In the genomic region with DNA sequence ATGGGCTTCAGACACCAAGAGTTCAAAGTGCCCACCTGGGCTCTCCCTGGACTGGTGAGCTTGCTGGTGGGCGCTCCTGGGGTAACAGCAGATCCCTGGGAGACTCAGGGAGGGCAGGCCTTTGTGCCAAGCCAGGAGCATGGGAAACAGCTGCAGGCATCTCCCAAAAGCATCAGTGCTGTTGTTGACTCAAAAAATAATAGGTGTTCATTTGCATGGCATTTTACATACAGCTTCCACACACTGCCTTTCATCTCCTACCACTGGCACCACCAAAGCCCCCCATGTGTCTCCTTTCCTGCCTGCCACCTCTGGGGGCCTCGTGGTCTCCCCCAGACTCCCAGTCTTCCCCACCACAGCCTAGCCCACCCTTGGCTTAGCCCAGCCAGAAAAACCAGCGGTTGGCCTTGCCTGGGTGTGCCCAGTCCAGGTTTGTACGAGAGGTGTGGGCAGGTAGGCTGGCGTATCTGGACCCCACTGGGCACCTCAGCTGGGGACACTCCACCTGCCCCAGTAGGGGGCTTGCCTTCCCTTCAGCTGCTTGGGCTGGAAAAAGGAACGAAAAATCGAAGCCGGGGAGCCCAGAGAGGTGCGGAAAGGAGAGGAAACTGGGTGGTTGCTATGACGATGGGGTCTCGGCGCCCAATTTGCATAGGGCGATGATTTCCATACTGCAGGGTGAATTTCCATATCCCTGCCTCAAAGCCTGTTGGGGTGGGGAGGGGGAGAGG, we compare ENCODE assay signal across 15 cellular contexts. TPM values are rescaled to one million over a fixed set of nuclear protein-coding genes. Genes with fewer than 3 reads are reported as not detected.
DNase-seq lines count a peak whose midpoint lies in the region; ATAC-seq and TF ChIP-seq lines count a peak whose summit lies in the region.
"Had no signal": no experiment of that assay in that cellular context is flagged by ENCODE, and none has a peak within 500 bp of the region (broad histone marks: within the 10 kb centered on the region; RNA-seq: fewer than 3 reads in every experiment).

No MANE protein-coding gene starts in this region.

- peaks cover 12% of the 10 kb centered on the region for H3K4me1 Mint-ChIP-seq in activated B cell treated with CpG ODN at 0.5 μM for 24 hours

- no peaks in the 10 kb centered on the region for H3K36me3 Mint-ChIP-seq in activated B cell treated with CpG ODN at 0.5 μM for 24 hours (ENCODE audit: low read depth)

- H3K36me3 ChIP-seq in neuron (ENCODE audit: insufficient read depth, low read length) = no peaks in the 10 kb centered on the region
- H3K36me3 ChIP-seq in psoas muscle (ENCODE audit: insufficient read depth in 1 of 2, low read depth in 1 of 2) = no peaks in the 10 kb centered on the region
- H3K36me3 ChIP-seq: heart left ventricle had no signal

- CTCF ChIA-PET in activated B cell treated with CpG ODN at 0.5 μM for 24 hours (lab: Charles Lee) = no interaction called here

- no peak overlapping the region for H3K27ac ChIP-seq in psoas muscle
- H3K27ac ChIP-seq: heart left ventricle had no signal

- H2AFZ ChIP-seq in neuron (ENCODE audit: low read depth, low read length) = no peak overlapping the region

- peaks cover 41% of the 10 kb centered on the region for H3K27me3 Mint-ChIP-seq in activated B cell treated with CpG ODN at 0.5 μM for 24 hours

- H3K4me3 Mint-ChIP-seq in activated B cell treated with CpG ODN at 0.5 μM for 24 hours = peak overlapping the region; percentile 28
- H3K4me3 Mint-ChIP-seq: HFFc6 had no signal

- intact Hi-C loops in activated B cell treated with CpG ODN at 0.5 μM for 24 hours (cut with micrococcal nuclease) = no loop called here
- intact Hi-C loops in psoas muscle (cut with DNase I) = no loop called here

- no peaks in the 10 kb centered on the region for H3K9me3 Mint-ChIP-seq in activated B cell treated with CpG ODN at 0.5 μM for 24 hours
- H3K9me3 Mint-ChIP-seq: HFFc6 had no signal

- no peak overlapping the region for H3K27ac Mint-ChIP-seq in activated B cell treated with CpG ODN at 0.5 μM for 24 hours
- H3K27ac Mint-ChIP-seq: HFFc6 had no signal

- peak overlapping the region; percentile 13 for H3K4me3 ChIP-seq in neuron (ENCODE audit: low read length)
- no peak overlapping the region for H3K4me3 ChIP-seq in psoas muscle
- H3K4me3 ChIP-seq: heart left ventricle, mucosa of descending colon had no signal

- peaks cover 19% of the 10 kb centered on the region for H3K4me1 ChIP-seq in neuron (ENCODE audit: insufficient read depth, low read length)
- no peaks in the 10 kb centered on the region for H3K4me1 ChIP-seq in psoas muscle

- POLR2A ChIA-PET in activated B cell treated with CpG ODN at 0.5 μM for 24 hours (lab: Charles Lee) = no interaction called here

- WGBS in psoas muscle, 3 donors = 15 to 21% (median 17%) methylated on average over 13 of the region's 13 CpGs

- no peak for TF ChIP-seq CTCF in activated B cell treated with CpG ODN at 0.5 μM for 24 hours (IDR thresholded peaks at IDR 0.05)
- TF ChIP-seq CTCF in psoas muscle (IDR thresholded peaks at IDR 0.05) = no peak

- peaks cover 14% of the 10 kb centered on the region for H3K27me3 ChIP-seq in neuron (ENCODE audit: insufficient read depth, low read length)
- peaks cover 4 to 78% (median 9%) of the 10 kb centered on the region in 3 donors for H3K27me3 ChIP-seq in psoas muscle (ENCODE audit: insufficient read depth in 3 of 3, low read length in 2 of 3)

- no peaks in the 10 kb centered on the region for H3K9me3 ChIP-seq in neuron (ENCODE audit: low read length)
- H3K9me3 ChIP-seq in psoas muscle = no peaks in the 10 kb centered on the region
- H3K9me3 ChIP-seq: heart left ventricle, mucosa of descending colon had no signal

- peak; percentile 10 for DNase-seq in DMS53 (lab: John Stamatoyannopoulos, UW)
- DNase-seq in DMS53 treated with DMSO at 0.1 percent for 48 hours (lab: John Stamatoyannopoulos, UW; ENCODE audit: unreplicated experiment) = no peak
- DNase-seq in activated B cell treated with CpG ODN at 0.5 μM for 24 hours = no peak
- no peak for DNase-seq in psoas muscle
- DNase-seq in NCI-H2171 treated with DMSO at 0.1 percent for 48 hours (lab: John Stamatoyannopoulos, UW) = no peak
- DNase-seq: amniotic stem cell, heart left ventricle, HFFc6, mucosa of descending colon, T1000 had no signal

- ATAC-seq in GM21619 (IDR thresholded peaks at IDR 0.05; ENCODE audit: unreplicated experiment) (peak; percentile 75), activated B cell treated with CpG ODN at 0.5 μM for 24 hours (ENCODE audit: low read depth) (no peak), psoas muscle (no peak), GM19455 (IDR thresholded peaks at IDR 0.05; ENCODE audit: unreplicated experiment) (no peak)
- ATAC-seq: heart left ventricle, Panc1 had no signal

RNA-seq across cellular contexts. Expression of a gene that starts 15.0 kb away (rescaled TPM):
- total RNA-seq in activated B cell treated with CpG ODN at 0.5 μM for 24 hours (not detected in 2 replicates), psoas muscle (not detected)
- not detected for polyA plus RNA-seq in psoas muscle
- total RNA-seq: HFFc6, skeletal muscle tissue had no signal
- polyA plus RNA-seq: heart left ventricle had no signal

RNA-seq across cellular contexts. Expression of a gene that starts 44.1 kb away (rescaled TPM):
- total RNA-seq in activated B cell treated with CpG ODN at 0.5 μM for 24 hours = 0.78 and 0.98 TPM in 2 replicates
- total RNA-seq in psoas muscle = 10 to 100 TPM in 2 of 4 donors, 1 to 10 TPM in 2; 5.6 to 15.3 (median 9.4) TPM
- polyA plus RNA-seq in psoas muscle = 1 to 10 TPM; 3.2 to 9.0 (median 8.1) TPM
